Comparison of ENCODE assay signal across 8 cellular contexts in genomic region chr2:72920317-72921087, GRCh38. TPM values are rescaled to one million over a fixed set of nuclear protein-coding genes. Genes with fewer than 3 reads are reported as not detected.
DNase-seq lines count a peak whose midpoint lies in the region; ATAC-seq, FAIRE-seq and TF ChIP-seq lines count a peak whose summit lies in the region.

No MANE protein-coding gene starts in this region.

- no peak overlapping the region for H3K27ac ChIP-seq in H1 (ENCODE audit: low read depth, low read length)

- TF ChIP-seq EP300 in H1 (IDR thresholded peaks at IDR 0.05; ENCODE audit: borderline replicate concordance in 1 of 2, low read depth in 2 of 2, low read length in 2 of 2): no peak

- H3K79me1 ChIP-seq in H1 (ENCODE audit: low read depth, low read length): no peaks in the 10 kb centered on the region

- POLR2A ChIA-PET in H1 (lab: Charles Lee; ENCODE audit: partially characterized antibody): interaction anchor here (0.7 to 2.0 kb wide), 4 partner anchors 19 to 43 kb away, joined by 3 to 9 read pairs (median 4); no protein-coding TSS in a partner anchor

- H2BK120ac ChIP-seq in H1 (replicated peaks; ENCODE audit: low read depth, low read length): no peak overlapping the region

- no peak overlapping the region for H4K91ac ChIP-seq in H1 (replicated peaks; ENCODE audit: insufficient read length, low read length)

- no peak overlapping the region for H3K4ac ChIP-seq in H1 (replicated peaks; ENCODE audit: insufficient read length, low read depth, low read length)

- 1% methylated on average over 57 of the region's 77 CpGs; no CpG with 5 or more reads in 1 of the 2 experiments for WGBS in H1 (ENCODE audit: extremely low coverage in 1 of 2, insufficient coverage in 1 of 2, insufficient read length in 1 of 2, insufficient replicate concordance in 2 of 2, low coverage in 1 of 2, low lambda C conversion rate in 2 of 2, missing lambda C conversion rate in 1 of 2), 2 experiments

- peak; percentile 70 for DNase-seq in GM06990 (ENCODE audit: extremely low read depth, insufficient read length)
- peak; percentile 25 for DNase-seq in NCI-H526 treated with DMSO at 0.1 percent for 48 hours (lab: John Stamatoyannopoulos, UW)
- DNase-seq in H1 (ENCODE audit: low read depth in 1 of 2, low spot score in 2 of 2): peak in 1 of 2 experiments; percentile 81
- DNase-seq in retina: peak; percentile 90
- DNase-seq in amniotic stem cell (lab: John Stamatoyannopoulos, UW): no peak
- no peak for DNase-seq in C1 segment of cervical spinal cord (lab: John Stamatoyannopoulos, UW)

- H4K5ac ChIP-seq in H1 (ENCODE audit: insufficient read length, low read depth, low read length): no peak overlapping the region

- H2BK12ac ChIP-seq in H1 (ENCODE audit: low read depth, low read length): no peak overlapping the region

- peaks cover 17 to 21% of the 10 kb centered on the region in 2 experiments for H4K20me1 ChIP-seq in H1 (replicated peaks in 1 of 2; ENCODE audit: control insufficient read depth in 1 of 2, insufficient read depth in 2 of 2, low read length in 2 of 2)

- CTCF ChIA-PET in H1 (lab: Charles Lee; ENCODE audit: partially characterized antibody): interaction anchor here (0.8 to 24.3 kb wide), 7 partner anchors 15 to 421 kb away, joined by 3 to 497 read pairs (median 4); partner anchors contain the start of gene SPR

- H4K8ac ChIP-seq in H1 (ENCODE audit: extremely low read depth, insufficient read depth, low read length): no peak overlapping the region; the same call in 1 of the 2 replicates

- no peak overlapping the region for H3K14ac ChIP-seq in H1 (ENCODE audit: insufficient read length)

- H3K4me3 ChIP-seq in GM06990 (replicated peaks; ENCODE audit: low read depth, low read length): peak overlapping the region; percentile 22
- H3K4me3 ChIP-seq in H1 (ENCODE audit: extremely low read depth in 1 of 4, insufficient read depth in 2 of 4, low read depth in 3 of 4, low read length in 4 of 4): peak overlapping the region; percentile 21 to 70 (median 51)

- ATAC-seq in HG03045 (IDR thresholded peaks at IDR 0.05; ENCODE audit: unreplicated experiment) (no peak), HG03571 (IDR thresholded peaks at IDR 0.05; ENCODE audit: unreplicated experiment) (no peak)

- H3K27me3 ChIP-seq in GM06990 (replicated peaks; ENCODE audit: control insufficient read depth, insufficient read depth, low read length) (no peaks in the 10 kb centered on the region; the same call in 1 of the 2 replicates), H1 (replicated peaks in 1 of 4; ENCODE audit: control insufficient read depth in 3 of 4, extremely low read depth in 1 of 4, insufficient read depth in 3 of 4, low read length in 3 of 4) (peaks cover 89 to 96% (median 93%) of the 10 kb centered on the region in 4 experiments)

- H2BK20ac ChIP-seq in H1 (ENCODE audit: low read length): no peak overlapping the region

- no peak for TF ChIP-seq POLR2A in H1 (IDR thresholded peaks at IDR 0.05; ENCODE audit: control extremely low read depth in 1 of 2, low read depth in 2 of 2, low read length in 2 of 2)

- no peak overlapping the region for H2AK5ac ChIP-seq in H1 (ENCODE audit: low read depth, low read length)

- TF ChIP-seq RAD21 in H1 (IDR thresholded peaks at IDR 0.05 in 1 of 2, conservative IDR thresholded peaks at IDR 0.05 in 1 of 2; ENCODE audit: low read depth in 2 of 2, low read length in 2 of 2): no peak

- H3K4me1 ChIP-seq in H1 (replicated peaks in 1 of 4; ENCODE audit: control insufficient read depth in 3 of 4, insufficient read depth in 4 of 4, low read length in 3 of 4): peaks cover under 1 to 44% (median 22%) of the 10 kb centered on the region in 4 experiments; a peak in 6 of 7 replicates

- no peaks in the 10 kb centered on the region for H3K79me2 ChIP-seq in H1 (ENCODE audit: control insufficient read depth in 1 of 2, insufficient read depth in 2 of 2, low read length in 2 of 2)

- no peak overlapping the region for H3K23ac ChIP-seq in H1 (ENCODE audit: insufficient read length)

- H2AFZ ChIP-seq in H1 (ENCODE audit: low read length): peak overlapping the region; percentile 35; the same call in 1 of the 2 replicates

- H2BK15ac ChIP-seq in H1 (ENCODE audit: low read length): no peak overlapping the region

- H3K36me3 ChIP-seq in GM06990 (ENCODE audit: control insufficient read depth, insufficient read depth, low read length) (no peaks in the 10 kb centered on the region), H1 (ENCODE audit: control insufficient read depth in 2 of 4, insufficient read depth in 4 of 4, low read length in 3 of 4) (peaks cover 0 to 8% (median 0%) of the 10 kb centered on the region in 4 experiments; a peak in 1 of 8 replicates)

- H3K9me3 ChIP-seq in H1 (ENCODE audit: insufficient read depth in 2 of 2, low read depth in 1 of 2, low read length in 1 of 2): peaks cover 0 to 4% of the 10 kb centered on the region in 2 experiments; a peak in 1 of 4 replicates

- H3K23me2 ChIP-seq in H1 (ENCODE audit: low read depth, low read length): peaks cover 26% of the 10 kb centered on the region; the same call in 1 of the 2 replicates

- no peak for FAIRE-seq in H1 (lab: Jason Lieb, UNC)

- peak overlapping the region; percentile 84 to 97 for H3K4me2 ChIP-seq in H1 (ENCODE audit: insufficient read depth in 1 of 2, low read depth in 2 of 2, low read length in 2 of 2)

- TF ChIP-seq CTCF in GM06990 (IDR thresholded peaks at IDR 0.05; ENCODE audit: insufficient read depth, low read length, poor library complexity, severe bottlenecking) (no peak), H1 (IDR thresholded peaks at IDR 0.05; ENCODE audit: control extremely low read depth in 1 of 3, insufficient read depth in 1 of 3, low read depth in 1 of 3, low read length in 3 of 3) (no peak)

- no peak overlapping the region for H3K56ac ChIP-seq in H1 (replicated peaks; ENCODE audit: insufficient read length, low read depth, low read length)

- H2BK5ac ChIP-seq in H1 (ENCODE audit: low read depth, low read length): 0 out of 2 replicates have a peak overlapping the region, but pooled peaks have one; percentile 2

- H3K9ac ChIP-seq in H1 (replicated peaks in 1 of 4; ENCODE audit: extremely low read depth in 1 of 4, low read depth in 3 of 4, low read length in 3 of 4): peak overlapping the region in 1 of 4 experiments; percentile 20; a peak in 1 of 7 replicates

- H3K18ac ChIP-seq in H1 (ENCODE audit: extremely low read depth, low read length): peak overlapping the region; percentile 44

TF ChIP-seq in H1, 55 proteins besides CTCF, POLR2A, EP300 and RAD21 (continues in another document):
- TF ChIP-seq, protein P1, sequence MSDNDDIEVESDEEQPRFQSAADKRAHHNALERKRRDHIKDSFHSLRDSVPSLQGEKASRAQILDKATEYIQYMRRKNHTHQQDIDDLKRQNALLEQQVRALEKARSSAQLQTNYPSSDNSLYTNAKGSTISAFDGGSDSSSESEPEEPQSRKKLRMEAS (IDR thresholded peaks at IDR 0.05): peak; percentile 11; the same call in 1 of the 2 replicates
- TF ChIP-seq ASH2L (IDR thresholded peaks at IDR 0.05; ENCODE audit: low read length) (peak; percentile 61), EZH2 (IDR thresholded peaks at IDR 0.05; ENCODE audit: low read depth, low read length, severe bottlenecking) (peak; percentile 98), CBX8 (IDR thresholded peaks at IDR 0.05; ENCODE audit: borderline replicate concordance, low read depth, low read length) (peak; percentile 96; the same call in 1 of the 2 replicates), TEAD4 (IDR thresholded peaks at IDR 0.05; ENCODE audit: low read depth, low read length) (no peak), RNF2 (IDR thresholded peaks at IDR 0.05; ENCODE audit: borderline replicate concordance, low read depth, low read length, missing control alignments, poor library complexity, severe bottlenecking) (peak; percentile 95), TCF12 (IDR thresholded peaks at IDR 0.05; ENCODE audit: low read depth, low read length) (0 out of 2 replicates have a peak, but pooled peaks have one; percentile 14), PHF8 (conservative IDR thresholded peaks at IDR 0.05; ENCODE audit: low read depth, low read length) (no peak), SIN3A (conservative IDR thresholded peaks at IDR 0.05 in 1 of 2, IDR thresholded peaks at IDR 0.05 in 1 of 2; ENCODE audit: low read depth in 1 of 2, low read length in 2 of 2) (peak in 1 of 2 experiments; percentile 18; a peak in 1 of 4 replicates), SP1 (IDR thresholded peaks at IDR 0.05; ENCODE audit: low read depth, low read length) (peak; percentile 90), YY1 (IDR thresholded peaks at IDR 0.05; ENCODE audit: low read depth, low read length) (peak; percentile 38; the same call in 1 of the 2 replicates), CTBP2 (IDR thresholded peaks at IDR 0.05; ENCODE audit: borderline replicate concordance, insufficient read depth, insufficient read length, low read length) (peak; percentile 90)
- TF ChIP-seq, protein P2, sequence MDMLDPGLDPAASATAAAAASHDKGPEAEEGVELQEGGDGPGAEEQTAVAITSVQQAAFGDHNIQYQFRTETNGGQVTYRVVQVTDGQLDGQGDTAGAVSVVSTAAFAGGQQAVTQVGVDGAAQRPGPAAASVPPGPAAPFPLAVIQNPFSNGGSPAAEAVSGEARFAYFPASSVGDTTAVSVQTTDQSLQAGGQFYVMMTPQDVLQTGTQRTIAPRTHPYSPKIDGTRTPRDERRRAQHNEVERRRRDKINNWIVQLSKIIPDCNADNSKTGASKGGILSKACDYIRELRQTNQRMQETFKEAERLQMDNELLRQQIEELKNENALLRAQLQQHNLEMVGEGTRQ (IDR thresholded peaks at IDR 0.05; ENCODE audit: low read length): no peak

RNA-seq across cellular contexts. Expression of gene EMX1, which starts 3.2 kb away (rescaled TPM):
- total RNA-seq in H1 (2021; fragmentation: NEBNext Ultra II Directional; extraction: Animal tissue kit (Norgen Biotek cat#: 25700)): 4.8 and 4.9 TPM in 2 replicates
- polyA plus RNA-seq in H1 (2011; rRNA removed): 2.4 and 3.3 TPM in 2 replicates
- 2.8 TPM for polyA plus RNA-seq in H1 (2011; cell fraction: cytosol; rRNA removed)
- 3.5 TPM for polyA plus RNA-seq in H1 (2011; cell fraction: nucleus; rRNA removed)
- 2.2 to 3.8 TPM (median 3.0 TPM) in 4 replicates for polyA plus RNA-seq in H1 (2012, experiment 1 of 2)
- polyA plus RNA-seq in H1 (2012, experiment 2 of 2): 1.8 TPM
- 3.2 TPM for polyA plus RNA-seq in H1 (2013, experiment 1 of 2)
- polyA plus RNA-seq in H1 (2013, experiment 2 of 2): 3.2 TPM
- polyA minus RNA-seq in H1 (2011; rRNA and poly(A)+ RNA removed): 1.1 and 2.1 TPM in 2 replicates
- 3.4 TPM for polyA minus RNA-seq in H1 (2011; cell fraction: cytosol; rRNA and poly(A)+ RNA removed)
- polyA minus RNA-seq in H1 (2011; cell fraction: nucleus; rRNA and poly(A)+ RNA removed): 3.5 TPM

RNA-seq across cellular contexts. Expression of gene SPR, which starts 33.3 kb away (rescaled TPM):
- 10.7 and 11.5 TPM in 2 replicates for total RNA-seq in H1 (2021; fragmentation: NEBNext Ultra II Directional; extraction: Animal tissue kit (Norgen Biotek cat#: 25700))
- 4.2 and 4.5 TPM in 2 replicates for polyA plus RNA-seq in H1 (2011; rRNA removed)
- 8.9 TPM for polyA plus RNA-seq in H1 (2011; cell fraction: cytosol; rRNA removed)
- 5.4 TPM for polyA plus RNA-seq in H1 (2011; cell fraction: nucleus; rRNA removed)
- polyA plus RNA-seq in H1 (2012, experiment 1 of 2): 7.2 to 11.0 TPM (median 10.2 TPM) in 4 replicates
- 9.2 TPM for polyA plus RNA-seq in H1 (2012, experiment 2 of 2)
- 5.3 TPM for polyA plus RNA-seq in H1 (2013, experiment 1 of 2)
- polyA plus RNA-seq in H1 (2013, experiment 2 of 2): 6.1 TPM
- 2.3 and 4.9 TPM in 2 replicates for polyA minus RNA-seq in H1 (2011; rRNA and poly(A)+ RNA removed)
- 4.0 TPM for polyA minus RNA-seq in H1 (2011; cell fraction: cytosol; rRNA and poly(A)+ RNA removed)
- 2.3 TPM for polyA minus RNA-seq in H1 (2011; cell fraction: nucleus; rRNA and poly(A)+ RNA removed)

Comparison
In these comparisons a context has a peak if more than half of its experiments do, and no peak if none do; other contexts are left out.
1. DNase-seq: peak in GM06990 (single experiment), NCI-H526 treated with DMSO at 0.1 percent for 48 hours (single experiment) and retina (single experiment); none in amniotic stem cell (single experiment) and C1 segment of cervical spinal cord (0 of 14).